In genomic region chr9:35914307-35914807, GRCh38 we compare ENCODE assay signal across 1 cellular context.
TF ChIP-seq lines count a peak whose summit lies in the region.

No MANE protein-coding gene starts in this region.

TF ChIP-seq in HepG2, 621 proteins besides CTCF, POLR2A, EP300 and RAD21 (continued from another document):
- TF ChIP-seq, protein P1, sequence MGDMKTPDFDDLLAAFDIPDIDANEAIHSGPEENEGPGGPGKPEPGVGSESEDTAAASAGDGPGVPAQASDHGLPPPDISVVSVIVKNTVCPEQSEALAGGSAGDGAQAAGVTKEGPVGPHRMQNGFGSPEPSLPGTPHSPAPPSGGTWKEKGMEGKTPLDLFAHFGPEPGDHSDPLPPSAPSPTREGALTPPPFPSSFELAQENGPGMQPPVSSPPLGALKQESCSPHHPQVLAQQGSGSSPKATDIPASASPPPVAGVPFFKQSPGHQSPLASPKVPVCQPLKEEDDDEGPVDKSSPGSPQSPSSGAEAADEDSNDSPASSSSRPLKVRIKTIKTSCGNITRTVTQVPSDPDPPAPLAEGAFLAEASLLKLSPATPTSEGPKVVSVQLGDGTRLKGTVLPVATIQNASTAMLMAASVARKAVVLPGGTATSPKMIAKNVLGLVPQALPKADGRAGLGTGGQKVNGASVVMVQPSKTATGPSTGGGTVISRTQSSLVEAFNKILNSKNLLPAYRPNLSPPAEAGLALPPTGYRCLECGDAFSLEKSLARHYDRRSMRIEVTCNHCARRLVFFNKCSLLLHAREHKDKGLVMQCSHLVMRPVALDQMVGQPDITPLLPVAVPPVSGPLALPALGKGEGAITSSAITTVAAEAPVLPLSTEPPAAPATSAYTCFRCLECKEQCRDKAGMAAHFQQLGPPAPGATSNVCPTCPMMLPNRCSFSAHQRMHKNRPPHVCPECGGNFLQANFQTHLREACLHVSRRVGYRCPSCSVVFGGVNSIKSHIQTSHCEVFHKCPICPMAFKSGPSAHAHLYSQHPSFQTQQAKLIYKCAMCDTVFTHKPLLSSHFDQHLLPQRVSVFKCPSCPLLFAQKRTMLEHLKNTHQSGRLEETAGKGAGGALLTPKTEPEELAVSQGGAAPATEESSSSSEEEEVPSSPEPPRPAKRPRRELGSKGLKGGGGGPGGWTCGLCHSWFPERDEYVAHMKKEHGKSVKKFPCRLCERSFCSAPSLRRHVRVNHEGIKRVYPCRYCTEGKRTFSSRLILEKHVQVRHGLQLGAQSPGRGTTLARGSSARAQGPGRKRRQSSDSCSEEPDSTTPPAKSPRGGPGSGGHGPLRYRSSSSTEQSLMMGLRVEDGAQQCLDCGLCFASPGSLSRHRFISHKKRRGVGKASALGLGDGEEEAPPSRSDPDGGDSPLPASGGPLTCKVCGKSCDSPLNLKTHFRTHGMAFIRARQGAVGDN (CRISPR knock-in tag; IDR thresholded peaks at IDR 0.05) = peak; percentile 52
- TF ChIP-seq GABPA (IDR thresholded peaks at IDR 0.05; ENCODE audit: low read depth, low read length) = peak; percentile 23; the same call in 1 of the 2 replicates
- peak; percentile 70 for TF ChIP-seq GABPA (CRISPR knock-in tag; IDR thresholded peaks at IDR 0.05; ENCODE audit: low read depth)
- 0 out of 2 replicates have a peak, but pooled peaks have one; percentile 29 for TF ChIP-seq HOXA3 (CRISPR knock-in tag; IDR thresholded peaks at IDR 0.05)
- TF ChIP-seq PAXIP1 (CRISPR knock-in tag; conservative IDR thresholded peaks at IDR 0.05) = peak; percentile 30; the same call in 1 of the 2 replicates
- TF ChIP-seq GABPB1 (CRISPR knock-in tag; IDR thresholded peaks at IDR 0.05) = peak; percentile 45
- TF ChIP-seq, protein P2, sequence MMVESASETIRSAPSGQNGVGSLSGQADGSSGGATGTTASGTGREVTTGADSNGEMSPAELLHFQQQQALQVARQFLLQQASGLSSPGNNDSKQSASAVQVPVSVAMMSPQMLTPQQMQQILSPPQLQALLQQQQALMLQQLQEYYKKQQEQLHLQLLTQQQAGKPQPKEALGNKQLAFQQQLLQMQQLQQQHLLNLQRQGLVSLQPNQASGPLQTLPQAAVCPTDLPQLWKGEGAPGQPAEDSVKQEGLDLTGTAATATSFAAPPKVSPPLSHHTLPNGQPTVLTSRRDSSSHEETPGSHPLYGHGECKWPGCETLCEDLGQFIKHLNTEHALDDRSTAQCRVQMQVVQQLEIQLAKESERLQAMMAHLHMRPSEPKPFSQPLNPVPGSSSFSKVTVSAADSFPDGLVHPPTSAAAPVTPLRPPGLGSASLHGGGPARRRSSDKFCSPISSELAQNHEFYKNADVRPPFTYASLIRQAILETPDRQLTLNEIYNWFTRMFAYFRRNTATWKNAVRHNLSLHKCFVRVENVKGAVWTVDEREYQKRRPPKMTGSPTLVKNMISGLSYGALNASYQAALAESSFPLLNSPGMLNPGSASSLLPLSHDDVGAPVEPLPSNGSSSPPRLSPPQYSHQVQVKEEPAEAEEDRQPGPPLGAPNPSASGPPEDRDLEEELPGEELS (CRISPR knock-in tag; IDR thresholded peaks at IDR 0.05) = peak; percentile 22; the same call in 1 of the 2 replicates
- TF ChIP-seq, protein P3, sequence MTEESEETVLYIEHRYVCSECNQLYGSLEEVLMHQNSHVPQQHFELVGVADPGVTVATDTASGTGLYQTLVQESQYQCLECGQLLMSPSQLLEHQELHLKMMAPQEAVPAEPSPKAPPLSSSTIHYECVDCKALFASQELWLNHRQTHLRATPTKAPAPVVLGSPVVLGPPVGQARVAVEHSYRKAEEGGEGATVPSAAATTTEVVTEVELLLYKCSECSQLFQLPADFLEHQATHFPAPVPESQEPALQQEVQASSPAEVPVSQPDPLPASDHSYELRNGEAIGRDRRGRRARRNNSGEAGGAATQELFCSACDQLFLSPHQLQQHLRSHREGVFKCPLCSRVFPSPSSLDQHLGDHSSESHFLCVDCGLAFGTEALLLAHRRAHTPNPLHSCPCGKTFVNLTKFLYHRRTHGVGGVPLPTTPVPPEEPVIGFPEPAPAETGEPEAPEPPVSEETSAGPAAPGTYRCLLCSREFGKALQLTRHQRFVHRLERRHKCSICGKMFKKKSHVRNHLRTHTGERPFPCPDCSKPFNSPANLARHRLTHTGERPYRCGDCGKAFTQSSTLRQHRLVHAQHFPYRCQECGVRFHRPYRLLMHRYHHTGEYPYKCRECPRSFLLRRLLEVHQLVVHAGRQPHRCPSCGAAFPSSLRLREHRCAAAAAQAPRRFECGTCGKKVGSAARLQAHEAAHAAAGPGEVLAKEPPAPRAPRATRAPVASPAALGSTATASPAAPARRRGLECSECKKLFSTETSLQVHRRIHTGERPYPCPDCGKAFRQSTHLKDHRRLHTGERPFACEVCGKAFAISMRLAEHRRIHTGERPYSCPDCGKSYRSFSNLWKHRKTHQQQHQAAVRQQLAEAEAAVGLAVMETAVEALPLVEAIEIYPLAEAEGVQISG (CRISPR knock-in tag; IDR thresholded peaks at IDR 0.05) = peak; percentile 29; the same call in 1 of the 2 replicates
- no peak for TF ChIP-seq RORA (CRISPR knock-in tag; IDR thresholded peaks at IDR 0.05)
- no peak for TF ChIP-seq SOX6 (IDR thresholded peaks at IDR 0.05)
- TF ChIP-seq SOX6 (CRISPR knock-in tag; IDR thresholded peaks at IDR 0.05) = peak; percentile 80
- no peak for TF ChIP-seq SETDB1 (CRISPR knock-in tag; IDR thresholded peaks at IDR 0.05; ENCODE audit: borderline replicate concordance)
- no peak for TF ChIP-seq POGZ (CRISPR knock-in tag; IDR thresholded peaks at IDR 0.05)
- peak; percentile 60; the same call in 1 of the 2 replicates for TF ChIP-seq RXRA (CRISPR knock-in tag; IDR thresholded peaks at IDR 0.05)
TF ChIP-seq in HepG2: peak in this region for 30.
